Comparison of ENCODE assay signal across 8 cellular contexts in the genomic region with DNA sequence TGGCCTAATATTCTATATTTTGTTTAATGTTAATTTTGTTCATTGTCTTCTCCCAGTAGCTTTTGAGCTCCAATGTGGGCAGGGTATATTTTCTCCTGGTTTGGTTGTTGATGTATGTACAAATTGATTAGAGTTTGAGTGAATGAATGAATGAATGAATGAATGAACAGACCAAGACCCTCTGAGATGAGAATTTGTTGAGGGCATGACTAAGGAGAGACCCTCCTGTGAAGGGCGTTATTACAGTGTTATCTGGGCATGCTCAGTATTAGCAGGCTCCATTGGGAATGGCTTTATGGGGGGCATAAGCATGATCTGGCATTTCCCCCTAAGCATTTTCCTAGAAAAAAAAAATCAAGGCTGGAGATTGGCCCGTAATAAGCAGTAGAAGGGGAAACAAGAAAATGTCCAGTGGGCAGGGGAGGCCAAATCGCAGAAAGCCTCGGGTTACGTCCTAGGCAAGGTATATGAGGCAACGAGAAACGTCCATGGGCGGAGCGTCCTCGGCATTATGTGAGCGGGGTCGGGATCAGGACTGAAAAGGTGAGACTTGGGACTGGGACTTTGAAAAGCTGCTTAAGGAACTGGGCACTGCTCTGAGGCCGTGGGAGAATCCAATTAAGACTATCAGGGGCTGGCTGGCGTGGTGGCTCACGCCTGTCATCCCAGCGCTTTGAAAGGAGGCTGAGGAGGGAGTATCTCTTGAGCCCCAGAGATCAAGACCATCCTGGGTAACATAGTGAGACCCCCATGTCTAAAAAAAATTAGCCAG. TPM values are rescaled to one million over a fixed set of nuclear protein-coding genes. Genes with fewer than 3 reads are reported as not detected.
DNase-seq lines count a peak whose midpoint lies in the region; ATAC-seq and TF ChIP-seq lines count a peak whose summit lies in the region.

No MANE protein-coding gene starts in this region.

- TF ChIP-seq CTCF in osteoblast (IDR thresholded peaks at IDR 0.05; ENCODE audit: extremely low read depth, low read depth, low read length): no peak

- no peaks in the 10 kb centered on the region for H4K20me1 ChIP-seq in osteoblast (ENCODE audit: insufficient read depth, low read length)

- H2AFZ ChIP-seq in osteoblast (ENCODE audit: low read length): peak overlapping the region; percentile 66

- no peak for ATAC-seq in GM18505 (IDR thresholded peaks at IDR 0.05; ENCODE audit: unreplicated experiment)
- ATAC-seq in HG02870 (IDR thresholded peaks at IDR 0.05; ENCODE audit: unreplicated experiment): no peak
- ATAC-seq in HG03439 (IDR thresholded peaks at IDR 0.05; ENCODE audit: unreplicated experiment): no peak

- H3K27me3 ChIP-seq in duodenal mucosa (ENCODE audit: control insufficient read depth in 1 of 2, insufficient read depth in 2 of 2, low read length in 2 of 2): no peaks in the 10 kb centered on the region
- H3K27me3 ChIP-seq in osteoblast (ENCODE audit: insufficient read depth, low read length): no peaks in the 10 kb centered on the region

- no peak overlapping the region for H3K9ac ChIP-seq in duodenal mucosa (ENCODE audit: low read depth in 1 of 2, low read length in 2 of 2)

- H3K79me2 ChIP-seq in osteoblast (ENCODE audit: insufficient read depth, low read length): peaks cover 2% of the 10 kb centered on the region

- H3K9me3 ChIP-seq in duodenal mucosa (ENCODE audit: control insufficient read depth in 1 of 2, low read length in 2 of 2) (no peaks in the 10 kb centered on the region), osteoblast (ENCODE audit: low read depth, low read length) (no peaks in the 10 kb centered on the region)

- no peak for TF ChIP-seq POLR2A in GM18505 (IDR thresholded peaks at IDR 0.05; ENCODE audit: borderline replicate concordance, extremely low read depth, insufficient read depth, insufficient read length)

- peak overlapping the region; percentile 58 to 68 for H3K4me3 ChIP-seq in duodenal mucosa (ENCODE audit: low read depth in 1 of 2, low read length in 2 of 2)
- H3K4me3 ChIP-seq in osteoblast (ENCODE audit: insufficient read depth, low read length): peak overlapping the region; percentile 79

- DNase-seq in DMS53 treated with DMSO at 0.1 percent for 48 hours (lab: John Stamatoyannopoulos, UW; ENCODE audit: unreplicated experiment) (peak; percentile 35), NCI-H526 (lab: John Stamatoyannopoulos, UW) (peak; percentile 41 to 61), osteoblast (ENCODE audit: insufficient read length, low spot score, missing footprints) (peak; percentile 31), GM03348 (ENCODE audit: low spot score) (no peak)

- H3K27ac ChIP-seq in duodenal mucosa (ENCODE audit: low read depth, low read length) (no peak overlapping the region), osteoblast (ENCODE audit: low read depth, low read length) (no peak overlapping the region)

- H3K4me1 ChIP-seq in duodenal mucosa (ENCODE audit: control insufficient read depth in 1 of 2, insufficient read depth in 2 of 2, low read length in 2 of 2) (peaks cover 12 to 14% of the 10 kb centered on the region in 2 donors), osteoblast (ENCODE audit: insufficient read depth, low read length) (peaks cover 7% of the 10 kb centered on the region)

- peaks cover 0 to 4% of the 10 kb centered on the region in 2 donors for H3K36me3 ChIP-seq in duodenal mucosa (ENCODE audit: control insufficient read depth in 1 of 2, insufficient read depth in 2 of 2, low read length in 2 of 2)
- no peaks in the 10 kb centered on the region for H3K36me3 ChIP-seq in osteoblast (ENCODE audit: insufficient read depth, low read length)

- H3K4me2 ChIP-seq in osteoblast (ENCODE audit: insufficient read depth, low read length): peak overlapping the region; percentile 90

RNA-seq across cellular contexts. Expression of a gene that starts 0.9 kb away (rescaled TPM):
- 2.2 and 2.4 TPM in 2 replicates for total RNA-seq in osteoblast

RNA-seq across cellular contexts. Expression of a gene that starts 16.5 kb away (rescaled TPM):
- total RNA-seq in osteoblast: 5.8 and 6.2 TPM in 2 replicates

RNA-seq across cellular contexts. Expression of a gene that starts 17.6 kb away (rescaled TPM):
- 9.1 and 14.5 TPM in 2 replicates for total RNA-seq in osteoblast

RNA-seq across cellular contexts. Expression of a gene that starts 26.1 kb away (rescaled TPM):
- 9.0 and 13.6 TPM in 2 replicates for total RNA-seq in osteoblast

RNA-seq across cellular contexts. Expression of a gene that starts 29.0 kb away (rescaled TPM):
- total RNA-seq in osteoblast: 8.8 and 11.6 TPM in 2 replicates
